ENCODE assay signal across 1 cellular context in genomic region chr12:122979001-122979907, GRCh38.
TF ChIP-seq lines count a peak whose summit lies in the region.

No MANE protein-coding gene starts in this region.

TF ChIP-seq in HCT116, 20 proteins besides CTCF, POLR2A, EP300 and RAD21 (continued from another document):
- TF ChIP-seq ZBTB33 (IDR thresholded peaks at IDR 0.05; ENCODE audit: extremely low read depth, insufficient replicate concordance, low read length) = no peak
- no peak for TF ChIP-seq YY1 (IDR thresholded peaks at IDR 0.05; ENCODE audit: extremely low read depth, insufficient replicate concordance, low read depth, low read length)
- TF ChIP-seq MAX (IDR thresholded peaks at IDR 0.05) = no peak
- TF ChIP-seq CEBPB (IDR thresholded peaks at IDR 0.05; ENCODE audit: low read depth) = no peak
